13 cellular contexts compared by ENCODE assay signal in genomic region chr7:6438427-6438826, GRCh38. TPM values are rescaled to one million over a fixed set of nuclear protein-coding genes. Genes with fewer than 3 reads are reported as not detected.
DNase-seq lines count a peak whose midpoint lies in the region; ATAC-seq and TF ChIP-seq lines count a peak whose summit lies in the region.
"Had no signal": no experiment of that assay in that cellular context is flagged by ENCODE, and none has a peak within 500 bp of the region (broad histone marks: within the 10 kb centered on the region; RNA-seq: fewer than 3 reads in every experiment).

No MANE protein-coding gene starts in this region.

- no peaks in the 10 kb centered on the region for H3K27me3 Mint-ChIP-seq in memory B cell

- H3K36me3 Mint-ChIP-seq in memory B cell: peaks cover 23% of the 10 kb centered on the region

- H3K9me3 Mint-ChIP-seq in memory B cell: no peaks in the 10 kb centered on the region

- peak; percentile 32 for DNase-seq in NCI-H2171 treated with DMSO at 0.1 percent for 48 hours (lab: John Stamatoyannopoulos, UW)
- DNase-seq in NCI-H2171 (lab: John Stamatoyannopoulos, UW): no peak
- peak; percentile 94 for DNase-seq in G401 (ENCODE audit: low spot score)
- no peak for DNase-seq in memory B cell (ENCODE audit: low spot score in 2 of 2)
- DNase-seq in kidney tubule cell (ENCODE audit: low spot score): no peak
- DNase-seq in NCI-H69 (lab: John Stamatoyannopoulos, UW): no peak
- DNase-seq in stimulated activated CD4-positive, alpha-beta T cell treated with anti-CD3 and anti-CD28 coated beads, Interleukin-4, amount 100 ng/mL, for 1 hour: no peak
- DNase-seq: ACHN; NCI-H1105; NK-92 treated with Interleukin-12 subunit alpha and Interleukin-12 subunit beta, amount 100 ng/mL, for 24 hours; upper lobe of right lung had no signal

- H3K4me3 Mint-ChIP-seq in memory B cell: no peak overlapping the region

- H3K27ac Mint-ChIP-seq in memory B cell: peak overlapping the region; percentile 39

- ATAC-seq in SK-N-SH treated with all-trans-retinoic acid at 6 μM for 48 hours: no peak
- no peak for ATAC-seq in memory B cell (ENCODE audit: low read depth)
- ATAC-seq: sciatic nerve, upper lobe of right lung had no signal

- in situ Hi-C loops in G401 (cut with HindIII; ENCODE audit: low sequenced_read_pairs): no loop called here

- H3K4me1 Mint-ChIP-seq in memory B cell: peaks cover 26% of the 10 kb centered on the region

TF ChIP-seq in SK-N-SH treated with all-trans-retinoic acid at 6 μM for 48 hours, 23 proteins besides CTCF, POLR2A, EP300 and RAD21:
- TF ChIP-seq POU6F1 (CRISPR knock-in tag; IDR thresholded peaks at IDR 0.05; ENCODE audit: borderline replicate concordance, low read depth) (no peak), TOX (CRISPR knock-in tag; IDR thresholded peaks at IDR 0.05; ENCODE audit: borderline replicate concordance) (no peak), OSR1 (CRISPR knock-in tag; IDR thresholded peaks at IDR 0.05) (no peak), TCF4 (CRISPR knock-in tag; IDR thresholded peaks at IDR 0.05; ENCODE audit: borderline replicate concordance) (peak; percentile 22; the same call in 1 of the 2 replicates), ZNF8 (CRISPR knock-in tag; IDR thresholded peaks at IDR 0.05) (no peak)

RNA-seq across cellular contexts. Expression of gene DAGLB, which starts 9.3 kb away (rescaled TPM):
- 7.8 and 8.7 TPM in 2 replicates for total RNA-seq in G401 (2014; rRNA removed; shearing (Covaris generic))

RNA-seq across cellular contexts. Expression of gene KDELR2, which starts 45.5 kb away (rescaled TPM):
- total RNA-seq in G401 (2014; rRNA removed; shearing (Covaris generic)): 74.5 and 105 TPM in 2 replicates

Comparison
In these comparisons a context has a peak if more than half of its experiments do, and no peak if none do; other contexts are left out.
1. DNase-seq: peak in NCI-H2171 treated with DMSO at 0.1 percent for 48 hours (single experiment) and G401 (single experiment); none in NCI-H2171 (single experiment), memory B cell (0 of 2), kidney tubule cell (single experiment), NCI-H69 (single experiment) and stimulated activated CD4-positive, alpha-beta T cell treated with anti-CD3 and anti-CD28 coated beads, Interleukin-4, amount 100 ng/mL, for 1 hour (single experiment).